Comparison of ENCODE assay signal across 9 cellular contexts in genomic region chr16:85151603-85152413, GRCh38. TPM values are rescaled to one million over a fixed set of nuclear protein-coding genes. Genes with fewer than 3 reads are reported as not detected.
DNase-seq lines count a peak whose midpoint lies in the region; ATAC-seq lines count a peak whose summit lies in the region.
"Had no signal": no experiment of that assay in that cellular context is flagged by ENCODE, and none has a peak within 500 bp of the region (broad histone marks: within the 10 kb centered on the region; RNA-seq: fewer than 3 reads in every experiment).

No MANE protein-coding gene starts in this region.

- no peak overlapping the region for H3K4me3 ChIP-seq in skin epidermis

- H3K9me3 Mint-ChIP-seq in activated naive CD8-positive, alpha-beta T cell treated with anti-CD3 and anti-CD28 coated beads for 36 hours, result no peaks in the 10 kb centered on the region

- no peaks in the 10 kb centered on the region for H3K27me3 Mint-ChIP-seq in activated naive CD8-positive, alpha-beta T cell treated with anti-CD3 and anti-CD28 coated beads for 36 hours

- H3K36me3 Mint-ChIP-seq in activated naive CD8-positive, alpha-beta T cell treated with anti-CD3 and anti-CD28 coated beads for 36 hours, result no peaks in the 10 kb centered on the region

- H3K4me3 Mint-ChIP-seq in activated naive CD8-positive, alpha-beta T cell treated with anti-CD3 and anti-CD28 coated beads for 36 hours, result no peak overlapping the region

- peak overlapping the region in 13 of 21 experiments; percentile 7 to 65 (median 29) for H3K27ac ChIP-seq in skin epidermis
- H3K27ac ChIP-seq: epithelial cell of prostate had no signal

- H3K4me1 Mint-ChIP-seq in activated naive CD8-positive, alpha-beta T cell treated with anti-CD3 and anti-CD28 coated beads for 36 hours, result peaks cover under 1% of the 10 kb centered on the region

- ATAC-seq in GM19463 (IDR thresholded peaks at IDR 0.05; ENCODE audit: unreplicated experiment) (peak; percentile 60), GM21381 (IDR thresholded peaks at IDR 0.05; ENCODE audit: unreplicated experiment) (no peak), GM18520 (IDR thresholded peaks at IDR 0.05; ENCODE audit: unreplicated experiment) (no peak), HG03469 (IDR thresholded peaks at IDR 0.05; ENCODE audit: unreplicated experiment) (no peak)

- intact Hi-C loops in cardiac septum (cut with DNase I), result loop anchor here (2.0 kb wide), 1 partner anchor 51 kb away; no protein-coding TSS in a partner anchor

- peak; percentile 83 for DNase-seq in T1000 (lab: John Stamatoyannopoulos, UW)
- peak; percentile 88 for DNase-seq in cardiac septum (ENCODE audit: low spot score)
- no peak for DNase-seq in activated naive CD8-positive, alpha-beta T cell treated with anti-CD3 and anti-CD28 coated beads for 36 hours

- H3K27ac Mint-ChIP-seq in activated naive CD8-positive, alpha-beta T cell treated with anti-CD3 and anti-CD28 coated beads for 36 hours, result no peak overlapping the region

RNA-seq across cellular contexts. Expression of gene CIBAR2, which starts 39.5 kb away (rescaled TPM):
- not detected for total RNA-seq in cardiac septum
- total RNA-seq in activated naive CD8-positive, alpha-beta T cell treated with anti-CD3 and anti-CD28 coated beads for 36 hours, result not detected
